15 cellular contexts compared by ENCODE assay signal in the genomic region with DNA sequence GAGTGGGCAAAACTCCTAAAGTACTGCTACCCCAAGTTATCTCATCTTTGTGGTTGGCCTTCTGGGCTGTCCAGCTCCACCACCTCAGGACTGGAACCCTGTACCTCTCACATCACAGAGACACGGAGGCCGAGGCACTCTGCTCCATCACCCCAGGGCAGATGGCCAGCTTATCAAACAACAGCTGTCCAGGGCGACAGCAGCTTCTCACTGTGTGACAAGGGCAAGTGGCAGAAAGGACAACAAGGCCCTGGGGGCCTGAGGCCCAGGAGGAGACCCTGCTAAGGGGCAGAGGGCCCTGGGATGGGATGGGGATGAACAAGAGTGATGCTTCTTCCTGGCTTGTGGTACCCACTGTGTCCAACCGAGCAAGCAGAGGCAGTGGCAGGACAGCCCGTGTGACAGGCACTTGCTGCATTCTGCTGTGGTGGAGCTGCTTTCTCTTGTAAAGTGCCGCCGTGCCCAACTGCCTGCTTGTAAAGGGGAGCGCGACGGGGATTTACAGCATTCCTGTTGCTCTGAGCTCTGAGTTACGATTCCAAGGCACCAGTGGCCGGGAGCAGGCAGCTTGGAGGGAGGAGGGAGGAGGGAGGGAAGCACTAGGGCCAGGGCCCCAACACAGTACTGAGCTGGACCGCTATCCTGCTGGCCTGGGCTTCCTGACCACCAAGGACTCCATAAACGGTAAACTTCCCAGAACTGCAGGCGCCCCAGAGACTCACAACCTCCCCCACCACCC.
DNase-seq lines count a peak whose midpoint lies in the region; ATAC-seq, FAIRE-seq and TF ChIP-seq lines count a peak whose summit lies in the region.
"Had no signal": no experiment of that assay in that cellular context is flagged by ENCODE, and none has a peak within 500 bp of the region (broad histone marks: within the 10 kb centered on the region; RNA-seq: fewer than 3 reads in every experiment).

No MANE protein-coding gene starts in this region.

- no peaks in the 10 kb centered on the region for H3K9me2 ChIP-seq in GM23338 (ENCODE audit: insufficient read depth)

- H3K27ac Mint-ChIP-seq in GM23338 = no peak overlapping the region
- H3K27ac Mint-ChIP-seq in astrocyte (ENCODE audit: unreplicated experiment) = no peak overlapping the region
- H3K27ac Mint-ChIP-seq in activated CD4-positive, alpha-beta T cell treated with anti-CD3 and anti-CD28 coated beads, Interleukin-2, amount 10 ng/mL, durations not matched to agents 7 days and 5 days = no peak overlapping the region
- H3K27ac Mint-ChIP-seq: activated CD8-positive, alpha-beta T cell treated with anti-CD3 and anti-CD28 coated beads for 36 hours; CD4-positive, CD25-positive, alpha-beta regulatory T cell had no signal

- no peaks in the 10 kb centered on the region for H3F3A ChIP-seq in GM23338 (replicated peaks; ENCODE audit: low read depth)

- POLR2A ChIA-PET in activated CD4-positive, alpha-beta T cell treated with anti-CD3 and anti-CD28 coated beads, Interleukin-2, amount 10 ng/mL, durations not matched to agents 7 days and 5 days (lab: Charles Lee) = no interaction called here

- H3K4me1 ChIP-seq in GM23338 (ENCODE audit: insufficient read depth) (no peaks in the 10 kb centered on the region), astrocyte (ENCODE audit: insufficient read depth, low read length) (peaks cover 36% of the 10 kb centered on the region), rectal smooth muscle tissue (ENCODE audit: control insufficient read depth, insufficient read depth, low read length) (peaks cover 19% of the 10 kb centered on the region)

- no peaks in the 10 kb centered on the region for H3K36me3 ChIP-seq in GM23338 (ENCODE audit: insufficient read depth)
- no peaks in the 10 kb centered on the region for H3K36me3 ChIP-seq in astrocyte (ENCODE audit: insufficient read depth, low read length)
- H3K36me3 ChIP-seq in rectal smooth muscle tissue (ENCODE audit: control insufficient read depth, insufficient read depth, low read length) = no peaks in the 10 kb centered on the region

- H3K4me2 ChIP-seq in GM23338 (no peak overlapping the region), astrocyte (ENCODE audit: low read length) (no peak overlapping the region)

- H3K9ac ChIP-seq in astrocyte (ENCODE audit: low read length) (no peak overlapping the region), rectal smooth muscle tissue (ENCODE audit: low read length) (no peak overlapping the region)

- no peaks in the 10 kb centered on the region; the same call in 2 of the 3 replicates for H3K36me3 Mint-ChIP-seq in GM23338 (ENCODE audit: low read depth)
- peaks cover 14% of the 10 kb centered on the region for H3K36me3 Mint-ChIP-seq in astrocyte (ENCODE audit: low read depth, unreplicated experiment)
- H3K36me3 Mint-ChIP-seq in activated CD4-positive, alpha-beta T cell treated with anti-CD3 and anti-CD28 coated beads, Interleukin-2, amount 10 ng/mL, durations not matched to agents 7 days and 5 days (ENCODE audit: low read depth) = no peaks in the 10 kb centered on the region
- H3K36me3 Mint-ChIP-seq: CD4-positive, CD25-positive, alpha-beta regulatory T cell had no signal

- H3K4me3 ChIP-seq in GM23338 = no peak overlapping the region
- H3K4me3 ChIP-seq in astrocyte (ENCODE audit: insufficient read depth, low read depth, low read length) = no peak overlapping the region
- no peak overlapping the region for H3K4me3 ChIP-seq in rectal smooth muscle tissue (ENCODE audit: low read length)
- H3K4me3 ChIP-seq: coronary artery had no signal

- H3K4me1 Mint-ChIP-seq in GM23338 = peaks cover 20% of the 10 kb centered on the region
- peaks cover 63% of the 10 kb centered on the region for H3K4me1 Mint-ChIP-seq in astrocyte (ENCODE audit: low read depth, unreplicated experiment)
- H3K4me1 Mint-ChIP-seq in activated CD4-positive, alpha-beta T cell treated with anti-CD3 and anti-CD28 coated beads, Interleukin-2, amount 10 ng/mL, durations not matched to agents 7 days and 5 days = peaks cover 19% of the 10 kb centered on the region

- H3K9me3 Mint-ChIP-seq in GM23338 (no peaks in the 10 kb centered on the region), astrocyte (ENCODE audit: unreplicated experiment) (no peaks in the 10 kb centered on the region)
- H3K9me3 Mint-ChIP-seq in activated CD4-positive, alpha-beta T cell treated with anti-CD3 and anti-CD28 coated beads, Interleukin-2, amount 10 ng/mL, durations not matched to agents 7 days and 5 days = no peaks in the 10 kb centered on the region
- H3K9me3 Mint-ChIP-seq: activated CD8-positive, alpha-beta T cell treated with anti-CD3 and anti-CD28 coated beads for 36 hours had no signal

- H3K27me3 ChIP-seq in GM23338 (ENCODE audit: insufficient read depth) = no peaks in the 10 kb centered on the region
- H3K27me3 ChIP-seq in astrocyte (ENCODE audit: insufficient read depth, low read length) = no peaks in the 10 kb centered on the region
- no peaks in the 10 kb centered on the region for H3K27me3 ChIP-seq in rectal smooth muscle tissue (ENCODE audit: control insufficient read depth, insufficient read depth, low read length)

- CTCF ChIA-PET in activated CD4-positive, alpha-beta T cell treated with anti-CD3 and anti-CD28 coated beads, Interleukin-2, amount 10 ng/mL, durations not matched to agents 7 days and 5 days (lab: Charles Lee) = interaction anchor here (2.3 kb wide), 1 partner anchor 11 kb away, joined by 8 read pairs; no protein-coding TSS in a partner anchor

- H3K27ac ChIP-seq in GM23338 (ENCODE audit: low read depth) (no peak overlapping the region), astrocyte (ENCODE audit: low read depth, low read length) (no peak overlapping the region), rectal smooth muscle tissue (ENCODE audit: low read depth, low read length) (peak overlapping the region; percentile 77)
- H3K27ac ChIP-seq: coronary artery had no signal

- H2AFZ ChIP-seq in GM23338 = no peak overlapping the region
- H2AFZ ChIP-seq in astrocyte (ENCODE audit: low read depth, low read length) = no peak overlapping the region

- H3K27me3 Mint-ChIP-seq in GM23338 (ENCODE audit: insufficient read depth, low read depth, poor library complexity) = peaks cover 6% of the 10 kb centered on the region
- H3K27me3 Mint-ChIP-seq in astrocyte (ENCODE audit: low read depth, unreplicated experiment) = no peaks in the 10 kb centered on the region
- H3K27me3 Mint-ChIP-seq in activated CD4-positive, alpha-beta T cell treated with anti-CD3 and anti-CD28 coated beads, Interleukin-2, amount 10 ng/mL, durations not matched to agents 7 days and 5 days = no peaks in the 10 kb centered on the region
- H3K27me3 Mint-ChIP-seq: activated CD8-positive, alpha-beta T cell treated with anti-CD3 and anti-CD28 coated beads for 36 hours had no signal

- intact Hi-C loops in left ventricle myocardium superior (cut with micrococcal nuclease) = loop anchor here (10.0 kb wide), 1 partner anchor 63 kb away; no protein-coding TSS in a partner anchor

- H3K4me3 Mint-ChIP-seq in GM23338 (no peak overlapping the region), astrocyte (ENCODE audit: unreplicated experiment) (peak overlapping the region; percentile 27)
- no peak overlapping the region for H3K4me3 Mint-ChIP-seq in activated CD4-positive, alpha-beta T cell treated with anti-CD3 and anti-CD28 coated beads, Interleukin-2, amount 10 ng/mL, durations not matched to agents 7 days and 5 days
- H3K4me3 Mint-ChIP-seq: activated CD8-positive, alpha-beta T cell treated with anti-CD3 and anti-CD28 coated beads for 36 hours; CD4-positive, CD25-positive, alpha-beta regulatory T cell had no signal

- 0 out of 2 replicates have a peak, but pooled peaks cover 4% of the 10 kb centered on the region for H4K20me1 ChIP-seq in GM23338 (replicated peaks; ENCODE audit: insufficient read depth)
- H4K20me1 ChIP-seq in astrocyte (ENCODE audit: insufficient read depth, low read length) = peaks cover 79% of the 10 kb centered on the region

- no peak for FAIRE-seq in astrocyte (lab: Jason Lieb, UNC)

- H3K9me3 ChIP-seq in astrocyte (ENCODE audit: insufficient read depth, low read depth, low read length) = no peaks in the 10 kb centered on the region

- DNase-seq in GM23338 (ENCODE audit: low spot score) (no peak), astrocyte (ENCODE audit: low read depth) (no peak), left ventricle myocardium superior (no peak), RKO (ENCODE audit: low spot score) (no peak), NCI-H1417 (lab: John Stamatoyannopoulos, UW) (no peak)
- DNase-seq in activated CD4-positive, alpha-beta T cell treated with anti-CD3 and anti-CD28 coated beads for 4 hours = no peak
- no peak for DNase-seq in activated CD4-positive, alpha-beta T cell treated with anti-CD3 and anti-CD28 coated beads, Interleukin-2, amount 10 ng/mL, durations not matched to agents 7 days and 5 days
- DNase-seq: activated CD8-positive, alpha-beta T cell treated with anti-CD3 and anti-CD28 coated beads for 36 hours; activated gamma-delta T cell; CD4-positive, CD25-positive, alpha-beta regulatory T cell; NCI-H2029 treated with DMSO at 0.1 percent for 48 hours; stimulated activated CD4-positive, alpha-beta T cell treated with anti-CD3 and anti-CD28 coated beads, Interleukin-1b, Interleukin-23, amount 100 ng/mL, for 48 hours; T-helper 2 cell had no signal

- peak; percentile 30; the same call in 2 of the 3 replicates for ATAC-seq in GM23338
- peak; percentile 7 for ATAC-seq in left ventricle myocardium superior
- ATAC-seq: activated CD8-positive, alpha-beta T cell treated with anti-CD3 and anti-CD28 coated beads for 36 hours had no signal

- no peak for TF ChIP-seq CTCF in GM23338 (conservative IDR thresholded peaks at IDR 0.05; ENCODE audit: low read depth in 2 of 2)
- TF ChIP-seq CTCF in astrocyte (IDR thresholded peaks at IDR 0.05; ENCODE audit: insufficient read depth, low read depth, low read length) = no peak

- no peaks in the 10 kb centered on the region for H3K79me2 ChIP-seq in GM23338 (replicated peaks; ENCODE audit: insufficient read depth)
- peaks cover 90% of the 10 kb centered on the region for H3K79me2 ChIP-seq in astrocyte (ENCODE audit: insufficient read depth, low read length)

TF ChIP-seq in GM23338, 12 proteins besides CTCF, POLR2A, EP300 and RAD21:
- TF ChIP-seq EZH2 (IDR thresholded peaks at IDR 0.05; ENCODE audit: low read depth, unreplicated experiment) (no peak), CREB1 (CRISPR knock-in tag; IDR thresholded peaks at IDR 0.05; ENCODE audit: low read depth) (no peak), JUNB (IDR thresholded peaks at IDR 0.05; ENCODE audit: unreplicated experiment) (no peak), POLR2AphosphoS5 (IDR thresholded peaks at IDR 0.05; ENCODE audit: low read depth) (no peak), ETS1 (IDR thresholded peaks at IDR 0.05) (no peak), STAT1 (IDR thresholded peaks at IDR 0.05; ENCODE audit: unreplicated experiment) (no peak)
